Comparison of ENCODE assay signal across 18 cellular contexts in genomic region chr13:40657307-40657706, GRCh38. TPM values are rescaled to one million over a fixed set of nuclear protein-coding genes. Genes with fewer than 3 reads are reported as not detected.
DNase-seq lines count a peak whose midpoint lies in the region; ATAC-seq, FAIRE-seq and TF ChIP-seq lines count a peak whose summit lies in the region.
"Had no signal": no experiment of that assay in that cellular context is flagged by ENCODE, and none has a peak within 500 bp of the region (broad histone marks: within the 10 kb centered on the region; RNA-seq: fewer than 3 reads in every experiment).

No MANE protein-coding gene starts in this region.

- peak overlapping the region; percentile 21 to 96 (median 49) for H3K4me3 Mint-ChIP-seq in T-cell
- peak overlapping the region; percentile 1 for H3K4me3 Mint-ChIP-seq in stimulated activated effector memory CD8-positive, alpha-beta T cell treated with anti-CD3 and anti-CD28 coated beads, Interleukin-12 subunit alpha, Interleukin-12 subunit beta, amount 100 ng/mL, for 72 hours
- H3K4me3 Mint-ChIP-seq: T-helper 2 cell treated with Interferon-gamma antibody and Interleukin-4, amounts not matched to agents 5 μg/mL and 100 μg/mL, for 36 hours had no signal

- no peaks in the 10 kb centered on the region for H3K9me3 ChIP-seq in H1 (ENCODE audit: insufficient read depth in 2 of 2, low read depth in 1 of 2, low read length in 1 of 2)
- no peaks in the 10 kb centered on the region for H3K9me3 ChIP-seq in sigmoid colon
- H3K9me3 ChIP-seq: MG63, testis had no signal

- POLR2A ChIA-PET in T-cell (lab: Charles Lee) (interaction anchor here in 1 of 2 donors (0.7 kb wide), 3 partner anchors 10 to 30 kb away, joined by 3 to 5 read pairs (median 4); no protein-coding TSS in a partner anchor), H1 (lab: Charles Lee; ENCODE audit: partially characterized antibody) (interaction anchor here (0.7 to 1.1 kb wide), 2 partner anchors 11 to 52 kb away, joined by 3 read pairs; no protein-coding TSS in a partner anchor)

- peaks cover 12 to 26% (median 19%) of the 10 kb centered on the region in 4 experiments; a peak in 6 of 7 replicates for H3K4me1 ChIP-seq in H1 (replicated peaks in 1 of 4; ENCODE audit: control insufficient read depth in 3 of 4, insufficient read depth in 4 of 4, low read length in 3 of 4)
- peaks cover 0 to 83% (median 66%) of the 10 kb centered on the region in 4 donors for H3K4me1 ChIP-seq in sigmoid colon

- 100% methylated on average over 4 of the region's 5 CpGs; no CpG with 5 or more reads in 1 of the 2 experiments for WGBS in H1 (ENCODE audit: extremely low coverage in 1 of 2, insufficient coverage in 1 of 2, insufficient read length in 1 of 2, insufficient replicate concordance in 2 of 2, low coverage in 1 of 2, low lambda C conversion rate in 2 of 2, missing lambda C conversion rate in 1 of 2), 2 experiments
- 93 to 96% methylated on average over 5 of the region's 5 CpGs for WGBS in sigmoid colon, 2 donors

- 0 out of 2 replicates have a peak overlapping the region, but pooled peaks have one; percentile 12 for H4K8ac ChIP-seq in H1 (ENCODE audit: extremely low read depth, insufficient read depth, low read length)

- H2BK20ac ChIP-seq in H1 (ENCODE audit: low read length) = no peak overlapping the region

- DNase-seq in activated naive CD4-positive, alpha-beta T cell treated with anti-CD3 and anti-CD28 coated beads, Interleukin-2, amount 50 U/mL, for 72 hours (ENCODE audit: low spot score in 2 of 2) = no peak
- no peak for DNase-seq in activated naive CD4-positive, alpha-beta T cell treated with Interleukin-2 at 50 U/mL for 16 hours
- DNase-seq in T-cell = no peak
- no peak for DNase-seq in H1 (ENCODE audit: low read depth in 1 of 2, low spot score in 2 of 2)
- no peak for DNase-seq in stimulated activated effector memory CD8-positive, alpha-beta T cell treated with anti-CD3 and anti-CD28 coated beads, Interleukin-12 subunit alpha, Interleukin-12 subunit beta, amount 100 ng/mL, for 72 hours (ENCODE audit: low spot score in 2 of 2)
- DNase-seq in sigmoid colon = no peak
- no peak for DNase-seq in NCI-H226
- no peak for DNase-seq in putamen (ENCODE audit: low spot score)
- DNase-seq: MG63; NCI-H1694 treated with DMSO at 0.1 percent for 48 hours; NCI-H446; SHP77 treated with DMSO at 0.1 percent for 48 hours; stimulated activated CD4-positive, alpha-beta T cell treated with anti-CD3 and anti-CD28 coated beads, Interleukin-1b, Interleukin-23, amount 100 ng/mL, for 48 hours; testis had no signal

- H3K36me3 ChIP-seq in H1 (ENCODE audit: control insufficient read depth in 2 of 4, insufficient read depth in 4 of 4, low read length in 3 of 4) (peaks cover 0 to 3% (median 1%) of the 10 kb centered on the region in 4 experiments; a peak in 2 of 8 replicates), sigmoid colon (no peaks in the 10 kb centered on the region)
- H3K36me3 ChIP-seq: MG63 had no signal

- peaks cover 17 to 65% of the 10 kb centered on the region in 2 donors for H3K36me3 Mint-ChIP-seq in activated naive CD4-positive, alpha-beta T cell treated with anti-CD3 and anti-CD28 coated beads, Interleukin-2, amount 50 U/mL, for 72 hours
- peaks cover 13% of the 10 kb centered on the region for H3K36me3 Mint-ChIP-seq in T-cell
- H3K36me3 Mint-ChIP-seq in stimulated activated effector memory CD8-positive, alpha-beta T cell treated with anti-CD3 and anti-CD28 coated beads, Interleukin-12 subunit alpha, Interleukin-12 subunit beta, amount 100 ng/mL, for 72 hours = peaks cover 5% of the 10 kb centered on the region

- FAIRE-seq in H1 (lab: Jason Lieb, UNC) = no peak
- FAIRE-seq: astrocyte, colon had no signal

- H3K18ac ChIP-seq in H1 (ENCODE audit: extremely low read depth, low read length) = no peak overlapping the region

- no peak overlapping the region for H4K5ac ChIP-seq in H1 (ENCODE audit: insufficient read length, low read depth, low read length)

- TF ChIP-seq EP300 in H1 (IDR thresholded peaks at IDR 0.05; ENCODE audit: borderline replicate concordance in 1 of 2, low read depth in 2 of 2, low read length in 2 of 2) (no peak), sigmoid colon (IDR thresholded peaks at IDR 0.05) (no peak)

- H3K27ac ChIP-seq in H1 (ENCODE audit: low read depth, low read length) = no peak overlapping the region
- H3K27ac ChIP-seq in sigmoid colon = peak overlapping the region in 1 of 4 donors; percentile 13
- H3K27ac ChIP-seq: testis had no signal

- ATAC-seq in activated naive CD4-positive, alpha-beta T cell treated with anti-CD3 and anti-CD28 coated beads, Interleukin-2, amount 50 U/mL, for 72 hours = no peak
- no peak for ATAC-seq in T-cell (replicated peaks in 1 of 4)
- ATAC-seq in stimulated activated effector memory CD8-positive, alpha-beta T cell treated with anti-CD3 and anti-CD28 coated beads, Interleukin-12 subunit alpha, Interleukin-12 subunit beta, amount 100 ng/mL, for 72 hours = no peak
- ATAC-seq: sciatic nerve had no signal

- H3K79me1 ChIP-seq in H1 (ENCODE audit: low read depth, low read length) = peaks cover 5% of the 10 kb centered on the region; the same call in 1 of the 2 replicates

- H3K4me3 ChIP-seq in H1 (ENCODE audit: extremely low read depth in 1 of 4, insufficient read depth in 2 of 4, low read depth in 3 of 4, low read length in 4 of 4) (no peak overlapping the region), sigmoid colon (no peak overlapping the region)
- H3K4me3 ChIP-seq: MG63, testis had no signal

- no peak overlapping the region for H3K14ac ChIP-seq in H1 (ENCODE audit: insufficient read length)

- H2AK5ac ChIP-seq in H1 (ENCODE audit: low read depth, low read length) = no peak overlapping the region

- no peaks in the 10 kb centered on the region for H3K23me2 ChIP-seq in H1 (ENCODE audit: low read depth, low read length)

- H3K9ac ChIP-seq in H1 (replicated peaks in 1 of 4; ENCODE audit: extremely low read depth in 1 of 4, low read depth in 3 of 4, low read length in 3 of 4) = no peak overlapping the region

- peaks cover 3 to 15% of the 10 kb centered on the region in 2 donors for H3K9me3 Mint-ChIP-seq in activated naive CD4-positive, alpha-beta T cell treated with anti-CD3 and anti-CD28 coated beads, Interleukin-2, amount 50 U/mL, for 72 hours
- no peaks in the 10 kb centered on the region for H3K9me3 Mint-ChIP-seq in T-cell
- no peaks in the 10 kb centered on the region for H3K9me3 Mint-ChIP-seq in stimulated activated effector memory CD8-positive, alpha-beta T cell treated with anti-CD3 and anti-CD28 coated beads, Interleukin-12 subunit alpha, Interleukin-12 subunit beta, amount 100 ng/mL, for 72 hours

- H2BK12ac ChIP-seq in H1 (ENCODE audit: low read depth, low read length) = no peak overlapping the region

- H2BK120ac ChIP-seq in H1 (replicated peaks; ENCODE audit: low read depth, low read length) = no peak overlapping the region

- CTCF ChIA-PET in T-cell (lab: Charles Lee) (interaction anchor here in 1 of 2 donors (0.6 kb wide), 1 partner anchor 51 kb away, joined by 3 read pairs; no protein-coding TSS in a partner anchor), H1 (lab: Charles Lee; ENCODE audit: partially characterized antibody) (interaction anchor here (2.4 kb wide), 1 partner anchor 11 kb away, joined by 6 read pairs; no protein-coding TSS in a partner anchor)

- no peak for TF ChIP-seq RAD21 in H1 (IDR thresholded peaks at IDR 0.05 in 1 of 2, conservative IDR thresholded peaks at IDR 0.05 in 1 of 2; ENCODE audit: low read depth in 2 of 2, low read length in 2 of 2)

- H3K27me3 Mint-ChIP-seq in T-cell = no peaks in the 10 kb centered on the region

- H3K56ac ChIP-seq in H1 (replicated peaks; ENCODE audit: insufficient read length, low read depth, low read length) = no peak overlapping the region

- H3K4me2 ChIP-seq in H1 (ENCODE audit: insufficient read depth in 1 of 2, low read depth in 2 of 2, low read length in 2 of 2) = no peak overlapping the region

- H3K4ac ChIP-seq in H1 (replicated peaks; ENCODE audit: insufficient read length, low read depth, low read length) = no peak overlapping the region

- H4K91ac ChIP-seq in H1 (replicated peaks; ENCODE audit: insufficient read length, low read length) = no peak overlapping the region

- no peak overlapping the region for H3K23ac ChIP-seq in H1 (ENCODE audit: insufficient read length)

- H4K20me1 ChIP-seq in H1 (replicated peaks in 1 of 2; ENCODE audit: control insufficient read depth in 1 of 2, insufficient read depth in 2 of 2, low read length in 2 of 2) = peaks cover 3 to 7% of the 10 kb centered on the region in 2 experiments

- H3K27me3 ChIP-seq in H1 (replicated peaks in 1 of 4; ENCODE audit: control insufficient read depth in 3 of 4, extremely low read depth in 1 of 4, insufficient read depth in 3 of 4, low read length in 3 of 4) (no peaks in the 10 kb centered on the region), sigmoid colon (no peaks in the 10 kb centered on the region)
- H3K27me3 ChIP-seq: MG63, testis had no signal

- H2AFZ ChIP-seq in H1 (ENCODE audit: low read length) = no peak overlapping the region

- peak overlapping the region; percentile 52 to 85 for H3K27ac Mint-ChIP-seq in activated naive CD4-positive, alpha-beta T cell treated with anti-CD3 and anti-CD28 coated beads, Interleukin-2, amount 50 U/mL, for 72 hours
- H3K27ac Mint-ChIP-seq in T-cell = peak overlapping the region; percentile 60 to 71
- H3K27ac Mint-ChIP-seq in stimulated activated effector memory CD8-positive, alpha-beta T cell treated with anti-CD3 and anti-CD28 coated beads, Interleukin-12 subunit alpha, Interleukin-12 subunit beta, amount 100 ng/mL, for 72 hours = peak overlapping the region; percentile 52
- H3K27ac Mint-ChIP-seq: T-helper 2 cell treated with Interferon-gamma antibody and Interleukin-4, amounts not matched to agents 5 μg/mL and 100 μg/mL, for 36 hours had no signal

- no peak overlapping the region for H2BK15ac ChIP-seq in H1 (ENCODE audit: low read length)

- no peak overlapping the region for H2BK5ac ChIP-seq in H1 (ENCODE audit: low read depth, low read length)

- intact Hi-C loops in sigmoid colon (cut with DNase I) = no loop called here

- TF ChIP-seq POLR2A in H1 (IDR thresholded peaks at IDR 0.05; ENCODE audit: control extremely low read depth in 1 of 2, low read depth in 2 of 2, low read length in 2 of 2) (no peak), sigmoid colon (IDR thresholded peaks at IDR 0.05) (no peak)

- TF ChIP-seq CTCF in H1 (IDR thresholded peaks at IDR 0.05; ENCODE audit: control extremely low read depth in 1 of 3, insufficient read depth in 1 of 3, low read depth in 1 of 3, low read length in 3 of 3) (no peak), sigmoid colon (IDR thresholded peaks at IDR 0.05) (no peak)

- peaks cover 93 to 95% (median 93%) of the 10 kb centered on the region in 3 donors for H3K4me1 Mint-ChIP-seq in T-cell
- peaks cover 74% of the 10 kb centered on the region for H3K4me1 Mint-ChIP-seq in stimulated activated effector memory CD8-positive, alpha-beta T cell treated with anti-CD3 and anti-CD28 coated beads, Interleukin-12 subunit alpha, Interleukin-12 subunit beta, amount 100 ng/mL, for 72 hours

- peaks cover 41 to 99% of the 10 kb centered on the region in 2 experiments for H3K79me2 ChIP-seq in H1 (ENCODE audit: control insufficient read depth in 1 of 2, insufficient read depth in 2 of 2, low read length in 2 of 2)

RNA-seq across cellular contexts. Expression of gene FOXO1, which starts 9.1 kb away (rescaled TPM):
- 10 to 100 TPM; 40.4 to 57.8 TPM for total RNA-seq in activated naive CD4-positive, alpha-beta T cell treated with anti-CD3 and anti-CD28 coated beads, Interleukin-2, amount 50 U/mL, for 72 hours
- total RNA-seq in T-cell (10 to 100 TPM; 73.0 to 89.1 (median 84.5) TPM), sigmoid colon (10 to 100 TPM; 30.9 to 36.8 (median 33.7) TPM)
- 56.1 and 56.9 TPM in 2 replicates for total RNA-seq in H1 (2021; fragmentation: NEBNext Ultra II Directional; extraction: Animal tissue kit (Norgen Biotek cat#: 25700))
- polyA plus RNA-seq in H1 (2011; rRNA removed) (35.3 and 36.5 TPM in 2 replicates), sigmoid colon (10 to 100 TPM in 2 of 3 donors, 1 to 10 TPM in 1; 9.0 to 14.7 (median 10.6) TPM)
- 19.0 TPM for polyA plus RNA-seq in H1 (2011; cell fraction: cytosol; rRNA removed)
- polyA plus RNA-seq in H1 (2011; cell fraction: nucleus; rRNA removed) = 33.2 TPM
- polyA plus RNA-seq in H1 (2012, experiment 1 of 2) = 27.6 to 34.4 TPM (median 33.7 TPM) in 4 replicates
- polyA plus RNA-seq in H1 (2012, experiment 2 of 2) = 5.8 TPM
- 19.9 TPM for polyA plus RNA-seq in H1 (2013, experiment 1 of 2)
- polyA plus RNA-seq in H1 (2013, experiment 2 of 2) = 18.7 TPM
- polyA minus RNA-seq in H1 (2011; rRNA and poly(A)+ RNA removed) = 112 and 122 TPM in 2 replicates
- polyA minus RNA-seq in H1 (2011; cell fraction: cytosol; rRNA and poly(A)+ RNA removed) = 50.3 TPM
- 66.2 TPM for polyA minus RNA-seq in H1 (2011; cell fraction: nucleus; rRNA and poly(A)+ RNA removed)
